Comparison of ENCODE assay signal across 11 cellular contexts in genomic region chr6:158211273-158212055, GRCh38. TPM values are rescaled to one million over a fixed set of nuclear protein-coding genes. Genes with fewer than 3 reads are reported as not detected.
A peak's percentile ranks its signal among the peaks of the same experiment; 100 is the strongest.
DNase-seq lines count a peak whose midpoint lies in the region; ATAC-seq, FAIRE-seq and TF ChIP-seq lines count a peak whose summit lies in the region.
"Had no signal": no experiment of that assay in that cellular context is flagged by ENCODE, and none has a peak within 500 bp of the region (broad histone marks: within the 10 kb centered on the region; RNA-seq: fewer than 3 reads in every experiment).

No MANE protein-coding gene starts in this region.

- no peaks in the 10 kb centered on the region for H3K79me1 ChIP-seq in IMR-90 (ENCODE audit: low read depth in 1 of 2, low read length in 2 of 2)
- no peaks in the 10 kb centered on the region for H3K79me1 ChIP-seq in H9 (ENCODE audit: insufficient read depth, low read depth, low read length, poor library complexity, severe bottlenecking)

- no peaks in the 10 kb centered on the region for H3K9me3 Mint-ChIP-seq in activated naive CD8-positive, alpha-beta T cell treated with anti-CD3 and anti-CD28 coated beads, Interleukin-2, amount 50 U/mL, for 24 hours
- no peaks in the 10 kb centered on the region for H3K9me3 Mint-ChIP-seq in H9

- peak overlapping the region; percentile 60 for H2AK9ac ChIP-seq in IMR-90 (replicated peaks; ENCODE audit: low read depth, low read length, poor library complexity)

- H3K4me2 ChIP-seq in IMR-90 (ENCODE audit: low read depth, low read length) (no peak overlapping the region), keratinocyte (ENCODE audit: control insufficient read depth, extremely low read depth, insufficient read depth, low read depth, low read length) (peak overlapping the region; percentile 49), H9 (ENCODE audit: insufficient read depth, insufficient read length, low read length) (no peak overlapping the region)

- dilution Hi-C loops in IMR-90 (cut with HindIII; ENCODE audit: low sequenced_read_pairs, unreplicated experiment) = no loop called here
- dilution Hi-C loops in keratinocyte (cut with MboI; ENCODE audit: extremely low pct_ligation_motif_present, low sequenced_read_pairs) = no loop called here

- no peak overlapping the region for H3K4me3 Mint-ChIP-seq in activated naive CD8-positive, alpha-beta T cell treated with anti-CD3 and anti-CD28 coated beads, Interleukin-2, amount 50 U/mL, for 24 hours
- H3K4me3 Mint-ChIP-seq in H9 = no peak overlapping the region

- no peak overlapping the region for H3T11ph ChIP-seq in H9 (ENCODE audit: low read length)

- peak overlapping the region; percentile 97 for H2BK120ac ChIP-seq in IMR-90 (ENCODE audit: low read depth, low read length)
- no peak overlapping the region for H2BK120ac ChIP-seq in H9 (ENCODE audit: low read depth, low read length, poor library complexity, severe bottlenecking)

- BruUV-seq in IMR-90 (replicated peaks; lab: Mats Ljungman, UMichigan) = no TSS peak

- H3K27me3 Mint-ChIP-seq in activated naive CD8-positive, alpha-beta T cell treated with anti-CD3 and anti-CD28 coated beads, Interleukin-2, amount 50 U/mL, for 24 hours = peaks cover 7% of the 10 kb centered on the region
- H3K27me3 Mint-ChIP-seq in H9 (ENCODE audit: low read depth) = peaks cover 1% of the 10 kb centered on the region

- no peaks in the 10 kb centered on the region for H3K23me2 ChIP-seq in H9 (ENCODE audit: insufficient read length, low read depth, low read length, poor library complexity, severe bottlenecking)

- H4K91ac ChIP-seq in IMR-90 (ENCODE audit: insufficient read depth, low read depth, low read length) (peak overlapping the region; percentile 91), H9 (ENCODE audit: insufficient read length, low read depth, low read length) (no peak overlapping the region)

- no peak for TF ChIP-seq CTCF in IMR-90 (conservative IDR thresholded peaks at IDR 0.05; ENCODE audit: low read depth, low read length)
- no peak for TF ChIP-seq CTCF in keratinocyte (optimal IDR thresholded peaks at IDR 0.05 in 1 of 3, IDR thresholded peaks at IDR 0.05 in 1 of 3, conservative IDR thresholded peaks at IDR 0.05 in 1 of 3; ENCODE audit: extremely low read depth in 1 of 3, insufficient read depth in 2 of 3, low read length in 3 of 3)
- no peak for TF ChIP-seq CTCF in H9 (conservative IDR thresholded peaks at IDR 0.05)

- H2BK15ac ChIP-seq in IMR-90 (ENCODE audit: low read depth, low read length) = peak overlapping the region; percentile 50
- no peak overlapping the region for H2BK15ac ChIP-seq in H9 (ENCODE audit: low read depth, low read length)

- H2BK5ac ChIP-seq in IMR-90 (ENCODE audit: low read depth, low read length, poor library complexity, severe bottlenecking) (peak overlapping the region; percentile 91), H9 (ENCODE audit: insufficient read length, low read length) (no peak overlapping the region)

- no peak for FAIRE-seq in keratinocyte (lab: Jason Lieb, UNC)
- FAIRE-seq: G401.6 had no signal

- H2AFZ ChIP-seq in IMR-90 (replicated peaks; ENCODE audit: low read length, poor library complexity) (peak overlapping the region; percentile 82), keratinocyte (ENCODE audit: control insufficient read depth, low read length) (peak overlapping the region; percentile 49), H9 (ENCODE audit: low read length) (no peak overlapping the region)

- H3K4ac ChIP-seq in IMR-90 (ENCODE audit: low read depth, low read length) (peak overlapping the region; percentile 93), H9 (ENCODE audit: low read depth, low read length) (no peak overlapping the region)

- H2BK12ac ChIP-seq in H9 (ENCODE audit: insufficient read length, low read depth, low read length) = no peak overlapping the region

- H3K4me1 ChIP-seq in IMR-90 (ENCODE audit: control insufficient read depth, insufficient read depth, low read length) (peaks cover 3% of the 10 kb centered on the region; the same call in 1 of the 2 replicates), keratinocyte (ENCODE audit: control insufficient read depth, extremely low read depth, insufficient read depth, low read length) (peaks cover 29% of the 10 kb centered on the region), H9 (ENCODE audit: insufficient read depth, low read length) (no peaks in the 10 kb centered on the region)
- H3K4me1 ChIP-seq: transverse colon had no signal

- H4K20me1 ChIP-seq in IMR-90 (ENCODE audit: insufficient read depth, low read length) (no peaks in the 10 kb centered on the region), keratinocyte (ENCODE audit: control insufficient read depth, extremely low read depth, insufficient read depth, low read length) (no peaks in the 10 kb centered on the region), H9 (ENCODE audit: control insufficient read depth, insufficient read depth, insufficient read length) (no peaks in the 10 kb centered on the region)

- CTCF ChIA-PET in IMR-90 (lab: Yijun Ruan, JAX) = interaction anchor here (0.7 to 1.0 kb wide), 2 partner anchors 310 to 480 kb away, joined by 4 to 5 read pairs; no protein-coding TSS in a partner anchor

- no peak for TF ChIP-seq RAD21 in IMR-90 (IDR thresholded peaks at IDR 0.05; ENCODE audit: low read length)

- H3K9me3 ChIP-seq in IMR-90 (ENCODE audit: control insufficient read depth, insufficient read depth, low read length) (no peaks in the 10 kb centered on the region), keratinocyte (ENCODE audit: control insufficient read depth, low read depth, low read length) (no peaks in the 10 kb centered on the region), H9 (ENCODE audit: control insufficient read depth, low read depth, low read length) (no peaks in the 10 kb centered on the region)
- H3K9me3 ChIP-seq: transverse colon had no signal

- H3K9me1 ChIP-seq in IMR-90 (ENCODE audit: insufficient read depth, low read length) (0 out of 2 replicates have a peak, but pooled peaks cover 4% of the 10 kb centered on the region), keratinocyte (ENCODE audit: control insufficient read depth, extremely low read depth, insufficient read depth, low read length) (no peaks in the 10 kb centered on the region)

- H3K9ac ChIP-seq in IMR-90 (ENCODE audit: low read depth, low read length) (no peak overlapping the region), keratinocyte (ENCODE audit: control insufficient read depth, extremely low read depth, insufficient read depth, low read length) (peak overlapping the region; percentile 34), H9 (ENCODE audit: extremely low read depth, insufficient read length, low read length) (no peak overlapping the region)

- H3K4me3 ChIP-seq in IMR-90 (ENCODE audit: insufficient read depth, low read depth, low read length) = no peak overlapping the region
- no peak overlapping the region for H3K4me3 ChIP-seq in keratinocyte (ENCODE audit: control insufficient read depth in 2 of 3, extremely low read depth in 1 of 3, insufficient read depth in 2 of 3, low read depth in 1 of 3, low read length in 3 of 3)
- H3K4me3 ChIP-seq: transverse colon had no signal

- peak overlapping the region; percentile 63 for H3K27ac Mint-ChIP-seq in activated naive CD8-positive, alpha-beta T cell treated with anti-CD3 and anti-CD28 coated beads, Interleukin-2, amount 50 U/mL, for 24 hours
- H3K27ac Mint-ChIP-seq in H9 = no peak overlapping the region

- no peaks in the 10 kb centered on the region for H3K36me3 Mint-ChIP-seq in activated naive CD8-positive, alpha-beta T cell treated with anti-CD3 and anti-CD28 coated beads, Interleukin-2, amount 50 U/mL, for 24 hours (ENCODE audit: low read depth)
- H3K36me3 Mint-ChIP-seq in H9 (ENCODE audit: insufficient read depth in 1 of 3, low read depth in 3 of 3) = no peaks in the 10 kb centered on the region

- ATAC-seq in IMR-90 (ENCODE audit: low read depth) (peak; percentile 22), HG02970 (IDR thresholded peaks at IDR 0.05; ENCODE audit: low FRiP score, unreplicated experiment) (no peak)
- no peak for ATAC-seq in activated naive CD8-positive, alpha-beta T cell treated with anti-CD3 and anti-CD28 coated beads, Interleukin-2, amount 50 U/mL, for 24 hours

- POLR2A ChIA-PET in IMR-90 (lab: Charles Lee; ENCODE audit: unreplicated experiment) = no interaction called here

- H2BK20ac ChIP-seq in IMR-90 (ENCODE audit: low read depth, low read length) = peak overlapping the region; percentile 95
- H2BK20ac ChIP-seq in H9 (ENCODE audit: low read depth, low read length, poor library complexity, severe bottlenecking) = no peak overlapping the region

- H3K23ac ChIP-seq in IMR-90 (ENCODE audit: low read depth, low read length) (peak overlapping the region; percentile 91), H9 (ENCODE audit: insufficient read length, low read depth, low read length) (no peak overlapping the region)

- H3K56ac ChIP-seq in IMR-90 (ENCODE audit: extremely low read depth, insufficient read depth, low read length) (0 out of 2 replicates have a peak overlapping the region, but pooled peaks have one; percentile 29), H9 (ENCODE audit: insufficient read length, low read depth, low read length) (no peak overlapping the region)

- H3K27me3 ChIP-seq in IMR-90 (ENCODE audit: control insufficient read depth, insufficient read depth, low read length) (no peaks in the 10 kb centered on the region), keratinocyte (ENCODE audit: control insufficient read depth, extremely low read depth, insufficient read depth, low read length) (no peaks in the 10 kb centered on the region), H9 (ENCODE audit: insufficient read depth, low read length) (no peaks in the 10 kb centered on the region)

- H3K14ac ChIP-seq in IMR-90 (replicated peaks; ENCODE audit: low read depth, low read length) = peak overlapping the region; percentile 86
- no peak overlapping the region for H3K14ac ChIP-seq in H9 (ENCODE audit: insufficient read depth, low read length)

- H3K36me3 ChIP-seq in IMR-90 (ENCODE audit: control insufficient read depth, insufficient read depth, low read length) (no peaks in the 10 kb centered on the region), keratinocyte (ENCODE audit: control insufficient read depth in 2 of 2, extremely low read depth in 1 of 2, insufficient read depth in 2 of 2, low read length in 2 of 2) (no peaks in the 10 kb centered on the region)
- H3K36me3 ChIP-seq: transverse colon had no signal

- H2AK5ac ChIP-seq in IMR-90 (ENCODE audit: low read depth, low read length) = peak overlapping the region; percentile 86; the same call in 1 of the 2 replicates
- H2AK5ac ChIP-seq in H9 (ENCODE audit: insufficient read length, low read length) = no peak overlapping the region

- in situ Hi-C loops in IMR-90 (cut with MboI; ENCODE audit: low sequenced_read_pairs) = loop anchor here (10.0 to 25.0 kb wide), 3 partner anchors 483 to 901 kb away; no protein-coding TSS in a partner anchor

- no peak overlapping the region; the same call in 1 of the 2 replicates for H4K5ac ChIP-seq in IMR-90 (ENCODE audit: low read depth, low read length)
- H4K5ac ChIP-seq in H9 (ENCODE audit: insufficient read length, low read depth, low read length) = no peak overlapping the region

- intact Hi-C loops in IMR-90 (cut with micrococcal nuclease) = no loop called here

- peak overlapping the region; percentile 55 for H3K18ac ChIP-seq in IMR-90 (ENCODE audit: low read depth, low read length)
- no peak overlapping the region for H3K18ac ChIP-seq in H9 (ENCODE audit: insufficient read length, low read depth, low read length)

- H3K27ac ChIP-seq in IMR-90 (ENCODE audit: insufficient read depth, low read length) (peak overlapping the region; percentile 86; the same call in 1 of the 2 replicates), keratinocyte (ENCODE audit: control insufficient read depth, insufficient read depth, low read length) (peak overlapping the region; percentile 82), H9 (ENCODE audit: insufficient read length, low read depth, low read length) (no peak overlapping the region)
- H3K27ac ChIP-seq: transverse colon had no signal

- no CpG with 5 or more reads among the region's 3 CpGs for WGBS in IMR-90 (ENCODE audit: extremely low coverage in 2 of 2, insufficient read length in 1 of 2), 2 experiments
- no CpG with 5 or more reads among the region's 3 CpGs for WGBS in H9 (ENCODE audit: extremely low coverage, insufficient read length, low lambda C conversion rate)

- no peak for TF ChIP-seq POLR2A in IMR-90 (IDR thresholded peaks at IDR 0.05; ENCODE audit: low read depth, low read length)

- DNase-seq in activated CD4-positive, alpha-beta T cell treated with anti-CD3 and anti-CD28 coated beads for 48 hours = peak; percentile 39
- DNase-seq in activated CD4-positive, alpha-beta T cell treated with anti-CD3 and anti-CD28 coated beads for 4 hours = no peak
- DNase-seq in IMR-90 (peak; percentile 49), keratinocyte (ENCODE audit: low read depth, low spot score) (no peak), NCI-H2171 (lab: John Stamatoyannopoulos, UW) (no peak), H9 (no peak)
- DNase-seq in activated naive CD8-positive, alpha-beta T cell treated with anti-CD3 and anti-CD28 coated beads, Interleukin-2, amount 50 U/mL, for 24 hours = no peak
- DNase-seq: NCI-H1105, transverse colon had no signal

- H3K4me1 Mint-ChIP-seq in activated naive CD8-positive, alpha-beta T cell treated with anti-CD3 and anti-CD28 coated beads, Interleukin-2, amount 50 U/mL, for 24 hours = peaks cover 47% of the 10 kb centered on the region
- H3K4me1 Mint-ChIP-seq in H9 = no peaks in the 10 kb centered on the region

- H3K79me2 ChIP-seq in keratinocyte (ENCODE audit: control insufficient read depth, insufficient read depth, low read length) (no peaks in the 10 kb centered on the region), H9 (ENCODE audit: insufficient read depth, low read length) (no peaks in the 10 kb centered on the region)

- H4K8ac ChIP-seq in IMR-90 (ENCODE audit: low read depth in 2 of 2, low read length in 2 of 2) = peak overlapping the region; percentile 13 to 91
- H4K8ac ChIP-seq in H9 (replicated peaks; ENCODE audit: insufficient read length, low read depth, low read length) = no peak overlapping the region

RNA-seq across cellular contexts. Expression of gene GTF2H5, which starts 43.3 kb away (rescaled TPM):
- total RNA-seq in IMR-90 (2012; rRNA removed) (3.9 and 6.1 TPM in 2 replicates), H9 (2021) (20.0 and 23.2 TPM in 2 replicates)
- polyA plus RNA-seq in IMR-90 (2012; rRNA removed) (8.4 and 8.5 TPM in 2 replicates), keratinocyte (16.7 to 32.6 TPM (median 17.2 TPM) in 3 replicates)
- polyA plus RNA-seq in IMR-90 (2012; cell fraction: cytosol; rRNA removed) = 1.2 and 3.1 TPM in 2 replicates
- polyA plus RNA-seq in IMR-90 (2012; cell fraction: nucleus; rRNA removed; ENCODE audit: low replicate concordance) = 0.39 and 3.2 TPM in 2 replicates
- 6.3 TPM for polyA plus RNA-seq in keratinocyte (2011; ENCODE audit: low read depth)
- 22.6 and 36.8 TPM in 2 replicates for polyA plus RNA-seq in keratinocyte (2011; cell fraction: cytosol; rRNA removed)
- 5.9 and 11.4 TPM in 2 replicates for polyA plus RNA-seq in keratinocyte (2011; cell fraction: nucleus; rRNA removed)
- polyA plus RNA-seq in keratinocyte (2012; ENCODE audit: low replicate concordance) = 24.4 and 30.9 TPM in 2 replicates
- 0.59 to 5.9 TPM (median 3.1 TPM) in 3 replicates for polyA minus RNA-seq in keratinocyte
- polyA minus RNA-seq in keratinocyte (2011; cell fraction: cytosol; rRNA and poly(A)+ RNA removed) = 1.5 TPM
- 0.32 and 0.93 TPM in 2 replicates for polyA minus RNA-seq in keratinocyte (2011; cell fraction: nucleus; rRNA and poly(A)+ RNA removed)

RNA-seq across cellular contexts. Expression of gene SERAC1, which starts 43.4 kb away (rescaled TPM):
- total RNA-seq in IMR-90 (2012; rRNA removed) = 15.6 and 16.9 TPM in 2 replicates
- 6.7 and 7.7 TPM in 2 replicates for polyA plus RNA-seq in IMR-90 (2012; rRNA removed)
- polyA plus RNA-seq in IMR-90 (2012; cell fraction: cytosol; rRNA removed) = 1.6 and 1.7 TPM in 2 replicates
- polyA plus RNA-seq in IMR-90 (2012; cell fraction: nucleus; rRNA removed; ENCODE audit: low replicate concordance) = 2.2 and 13.6 TPM in 2 replicates
- polyA plus RNA-seq in keratinocyte = 7.1 to 10.1 TPM (median 8.0 TPM) in 3 replicates
- 12.1 TPM for polyA plus RNA-seq in keratinocyte (2011; ENCODE audit: low read depth)
- 5.0 and 9.5 TPM in 2 replicates for polyA plus RNA-seq in keratinocyte (2011; cell fraction: cytosol; rRNA removed)
- 10.0 and 13.5 TPM in 2 replicates for polyA plus RNA-seq in keratinocyte (2011; cell fraction: nucleus; rRNA removed)
- polyA plus RNA-seq in keratinocyte (2012; ENCODE audit: low replicate concordance) = 6.6 and 7.0 TPM in 2 replicates
- 3.0 to 10.1 TPM (median 6.4 TPM) in 3 replicates for polyA minus RNA-seq in keratinocyte
- 7.9 TPM for polyA minus RNA-seq in keratinocyte (2011; cell fraction: cytosol; rRNA and poly(A)+ RNA removed)
- 10.0 and 16.8 TPM in 2 replicates for polyA minus RNA-seq in keratinocyte (2011; cell fraction: nucleus; rRNA and poly(A)+ RNA removed)
- total RNA-seq in H9 (2021) = 6.4 and 7.6 TPM in 2 replicates

Comparison
In these comparisons a context has a peak if more than half of its experiments do, and no peak if none do; other contexts are left out.
1. DNase-seq: peak in activated CD4-positive, alpha-beta T cell treated with anti-CD3 and anti-CD28 coated beads for 48 hours (single experiment) and IMR-90 (single experiment); none in activated CD4-positive, alpha-beta T cell treated with anti-CD3 and anti-CD28 coated beads for 4 hours (0 of 2), activated naive CD8-positive, alpha-beta T cell treated with anti-CD3 and anti-CD28 coated beads, Interleukin-2, amount 50 U/mL, for 24 hours (single experiment), keratinocyte (single experiment), NCI-H2171 (single experiment) and H9 (single experiment).